ENCODE assay signal across 17 cellular contexts in genomic region chr6:166688901-166689300, GRCh38.
DNase-seq lines count a peak whose midpoint lies in the region; ATAC-seq and TF ChIP-seq lines count a peak whose summit lies in the region.
"Had no signal": no experiment of that assay in that cellular context is flagged by ENCODE, and none has a peak within 500 bp of the region (broad histone marks: within the 10 kb centered on the region; RNA-seq: fewer than 3 reads in every experiment).

No MANE protein-coding gene starts in this region.

- no peak overlapping the region for H3K4me3 Mint-ChIP-seq in activated naive CD4-positive, alpha-beta T cell treated with anti-CD3 and anti-CD28 coated beads, Interleukin-2, amount 50 U/mL, for 24 hours
- no peak overlapping the region for H3K4me3 Mint-ChIP-seq in progenitor cell of endocrine pancreas (ENCODE audit: low read depth)
- H3K4me3 Mint-ChIP-seq: B cell; CD4-positive, CD25-positive, alpha-beta regulatory T cell; CD8-positive, alpha-beta T cell; HFFc6 had no signal

- TF ChIP-seq CTCF in progenitor cell of endocrine pancreas (IDR thresholded peaks at IDR 0.05; ENCODE audit: unreplicated experiment): no peak
- TF ChIP-seq CTCF in prostate gland (IDR thresholded peaks at IDR 0.05): no peak

- H3K9ac ChIP-seq in Karpas-422 (ENCODE audit: low read length): peak overlapping the region; percentile 53

- H3K27me3 ChIP-seq in Karpas-422 (ENCODE audit: low read length): no peaks in the 10 kb centered on the region
- no peaks in the 10 kb centered on the region for H3K27me3 ChIP-seq in prostate gland (replicated peaks; ENCODE audit: insufficient read depth)

- H3K4me1 ChIP-seq in Karpas-422 (ENCODE audit: low read length) (peaks cover 77% of the 10 kb centered on the region), prostate gland (replicated peaks) (no peaks in the 10 kb centered on the region)
- H3K4me1 ChIP-seq: Caco-2, HAP-1 had no signal

- no peak overlapping the region for H2AFZ ChIP-seq in Karpas-422 (ENCODE audit: low read length)

- H3K4me3 ChIP-seq in Karpas-422 (ENCODE audit: low read length) (peak overlapping the region; percentile 2; the same call in 1 of the 2 replicates), prostate gland (no peak overlapping the region)
- H3K4me3 ChIP-seq: HAP-1 had no signal

- H3K79me2 ChIP-seq in Karpas-422 (ENCODE audit: low read length): no peaks in the 10 kb centered on the region

- no peaks in the 10 kb centered on the region for H3K4me1 Mint-ChIP-seq in activated naive CD4-positive, alpha-beta T cell treated with anti-CD3 and anti-CD28 coated beads, Interleukin-2, amount 50 U/mL, for 24 hours
- peaks cover 12% of the 10 kb centered on the region for H3K4me1 Mint-ChIP-seq in progenitor cell of endocrine pancreas (ENCODE audit: low read depth)

- ATAC-seq in activated naive CD4-positive, alpha-beta T cell treated with anti-CD3 and anti-CD28 coated beads, Interleukin-2, amount 50 U/mL, for 72 hours: no peak
- ATAC-seq: CD8-positive, alpha-beta T cell had no signal

- no peaks in the 10 kb centered on the region for H4K20me1 ChIP-seq in Karpas-422 (ENCODE audit: insufficient read depth, low read depth, low read length)

- intact Hi-C loops in prostate gland (cut with DNase I): no loop called here

- DNase-seq in activated naive CD4-positive, alpha-beta T cell (lab: John Stamatoyannopoulos, UW): no peak
- no peak for DNase-seq in Karpas-422
- DNase-seq in progenitor cell of endocrine pancreas (ENCODE audit: low spot score, unreplicated experiment): no peak
- DNase-seq in NCI-H146 treated with DMSO at 0.1 percent for 48 hours (lab: John Stamatoyannopoulos, UW; ENCODE audit: unreplicated experiment): no peak
- DNase-seq in prostate gland (ENCODE audit: low spot score): no peak
- DNase-seq in activated naive CD4-positive, alpha-beta T cell treated with anti-CD3 and anti-CD28 coated beads, Interleukin-2, amount 50 U/mL, for 72 hours (ENCODE audit: low spot score in 2 of 2): no peak
- DNase-seq: Caco-2; CD4-positive, CD25-positive, alpha-beta regulatory T cell; CD8-positive, alpha-beta T cell; DMS153; DND-41; HFFc6 had no signal

- 93% methylated on average over 9 of the region's 9 CpGs for WGBS in prostate gland

- no peak for TF ChIP-seq POLR2A in prostate gland (IDR thresholded peaks at IDR 0.05)

- H3K9me2 ChIP-seq in Karpas-422 (replicated peaks; ENCODE audit: insufficient read depth, low read length): no peaks in the 10 kb centered on the region

- peak overlapping the region; percentile 84 for H3K27ac Mint-ChIP-seq in activated naive CD4-positive, alpha-beta T cell treated with anti-CD3 and anti-CD28 coated beads, Interleukin-2, amount 50 U/mL, for 24 hours
- peak overlapping the region; percentile 72 for H3K27ac Mint-ChIP-seq in progenitor cell of endocrine pancreas
- no peak overlapping the region for H3K27ac Mint-ChIP-seq in activated naive CD4-positive, alpha-beta T cell treated with anti-CD3 and anti-CD28 coated beads, Interleukin-2, amount 50 U/mL, for 72 hours
- H3K27ac Mint-ChIP-seq: B cell; CD4-positive, CD25-positive, alpha-beta regulatory T cell; CD8-positive, alpha-beta T cell; HFFc6 had no signal

- H3K36me3 Mint-ChIP-seq in activated naive CD4-positive, alpha-beta T cell treated with anti-CD3 and anti-CD28 coated beads, Interleukin-2, amount 50 U/mL, for 24 hours: no peaks in the 10 kb centered on the region
- no peaks in the 10 kb centered on the region for H3K36me3 Mint-ChIP-seq in progenitor cell of endocrine pancreas (ENCODE audit: insufficient read depth)
- no peaks in the 10 kb centered on the region for H3K36me3 Mint-ChIP-seq in activated naive CD4-positive, alpha-beta T cell treated with anti-CD3 and anti-CD28 coated beads, Interleukin-2, amount 50 U/mL, for 72 hours
- H3K36me3 Mint-ChIP-seq: CD4-positive, CD25-positive, alpha-beta regulatory T cell; CD8-positive, alpha-beta T cell had no signal

- no peaks in the 10 kb centered on the region for H3K27me3 Mint-ChIP-seq in activated naive CD4-positive, alpha-beta T cell treated with anti-CD3 and anti-CD28 coated beads, Interleukin-2, amount 50 U/mL, for 24 hours
- H3K27me3 Mint-ChIP-seq in progenitor cell of endocrine pancreas: peaks cover 65% of the 10 kb centered on the region

- H3K36me3 ChIP-seq in Karpas-422 (ENCODE audit: insufficient read depth, low read length): no peaks in the 10 kb centered on the region
- no peaks in the 10 kb centered on the region for H3K36me3 ChIP-seq in prostate gland
- H3K36me3 ChIP-seq: HAP-1 had no signal

- H3K9me3 Mint-ChIP-seq in activated naive CD4-positive, alpha-beta T cell treated with anti-CD3 and anti-CD28 coated beads, Interleukin-2, amount 50 U/mL, for 24 hours: no peaks in the 10 kb centered on the region
- no peaks in the 10 kb centered on the region for H3K9me3 Mint-ChIP-seq in progenitor cell of endocrine pancreas (ENCODE audit: low read depth)
- H3K9me3 Mint-ChIP-seq in activated naive CD4-positive, alpha-beta T cell treated with anti-CD3 and anti-CD28 coated beads, Interleukin-2, amount 50 U/mL, for 72 hours: no peaks in the 10 kb centered on the region
- H3K9me3 Mint-ChIP-seq: CD4-positive, CD25-positive, alpha-beta regulatory T cell; CD8-positive, alpha-beta T cell; HFFc6 had no signal

- H3K27ac ChIP-seq in Karpas-422 (ENCODE audit: low read length): peak overlapping the region; percentile 89
- no peak overlapping the region for H3K27ac ChIP-seq in prostate gland
- H3K27ac ChIP-seq: 22Rv1, C4-2B had no signal

- peak overlapping the region; percentile 56 for H3K4me2 ChIP-seq in Karpas-422 (ENCODE audit: low read depth, low read length, poor library complexity, severe bottlenecking)

- H3K9me3 ChIP-seq in Karpas-422 (ENCODE audit: low read length): no peaks in the 10 kb centered on the region
- H3K9me3 ChIP-seq in prostate gland: no peaks in the 10 kb centered on the region
- H3K9me3 ChIP-seq: Caco-2, HAP-1 had no signal

Comparison
In these comparisons a context has a peak if more than half of its experiments do, and no peak if none do; other contexts are left out.
1. H3K27ac Mint-ChIP-seq: peak in activated naive CD4-positive, alpha-beta T cell treated with anti-CD3 and anti-CD28 coated beads, Interleukin-2, amount 50 U/mL, for 24 hours (single experiment) and progenitor cell of endocrine pancreas (single experiment); none in activated naive CD4-positive, alpha-beta T cell treated with anti-CD3 and anti-CD28 coated beads, Interleukin-2, amount 50 U/mL, for 72 hours (0 of 2).